In the genomic region with DNA sequence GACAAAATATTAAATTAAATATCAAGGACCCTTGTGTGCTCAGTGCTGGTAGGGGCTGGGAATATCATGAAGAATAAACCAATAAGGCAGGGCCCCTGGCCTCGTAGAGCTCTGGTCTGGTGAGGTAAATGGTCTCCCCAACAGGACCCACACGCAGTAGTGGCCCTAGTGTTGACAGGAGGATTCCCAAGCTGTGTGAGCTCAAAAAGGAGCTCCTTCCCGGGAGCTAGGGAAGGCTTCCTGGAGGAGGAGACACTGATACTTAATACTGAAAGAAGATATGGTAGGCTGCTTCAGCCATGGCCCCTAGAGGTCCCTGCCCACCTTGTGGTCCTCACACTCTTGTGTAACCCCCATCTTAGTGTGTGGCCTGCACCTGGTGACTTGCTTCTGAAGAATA, we compare ENCODE assay signal across 24 cellular contexts.
"Had no signal": no experiment of that assay in that cellular context is flagged by ENCODE, and none has a peak within 500 bp of the region (broad histone marks: within the 10 kb centered on the region; RNA-seq: fewer than 3 reads in every experiment).

No MANE protein-coding gene starts in this region.

- FAIRE-seq: colon, kidney had no signal

- H3K4me3 ChIP-seq: dorsolateral prefrontal cortex, gastrocnemius medialis, hepatocyte, neural progenitor cell, ovary, psoas muscle, sigmoid colon, spleen, thoracic aorta, tibial nerve, upper lobe of right lung, uterus had no signal

- H3K79me2 ChIP-seq: hepatocyte had no signal

- H3K9ac ChIP-seq: neural progenitor cell had no signal

- H3K27ac ChIP-seq: dorsolateral prefrontal cortex, gastrocnemius medialis, hepatocyte, neural progenitor cell, ovary, psoas muscle, sigmoid colon, spleen, thoracic aorta, tibial nerve, upper lobe of right lung, uterus had no signal

- H3K36me3 ChIP-seq: gastrocnemius medialis, neural progenitor cell, ovary, sigmoid colon, spleen, thoracic aorta, tibial nerve, upper lobe of right lung, uterus had no signal

- ATAC-seq: gastrocnemius medialis; left lobe of liver; naive thymus-derived CD4-positive, alpha-beta T cell; psoas muscle; right cardiac atrium; stimulated activated memory B cell treated with anti-CD40 and anti-IgM and Interleukin-4, amounts not matched to agents 10 μg/mL and 1 μg/mL and 100 μg/mL, for 72 hours; upper lobe of right lung had no signal

- DNase-seq: dorsolateral prefrontal cortex; effector CD4-positive, alpha-beta T cell; gastrocnemius medialis; head of caudate nucleus; kidney; mesendoderm; midbrain; naive thymus-derived CD4-positive, alpha-beta T cell; nucleus accumbens; ovary; psoas muscle; right cardiac atrium; sigmoid colon; spleen; stimulated activated CD4-positive, alpha-beta T cell treated with anti-CD3 and anti-CD28 coated beads, Interleukin-4, amount 100 ng/mL, for 4 hours; upper lobe of right lung; uterus had no signal

- H3K9me3 ChIP-seq: gastrocnemius medialis, ovary, psoas muscle, sigmoid colon, spleen, thoracic aorta, upper lobe of right lung, uterus had no signal

- H3K4me2 ChIP-seq: hepatocyte, neural progenitor cell had no signal

- H3K27me3 ChIP-seq: dorsolateral prefrontal cortex, gastrocnemius medialis, hepatocyte, neural progenitor cell, ovary, sigmoid colon, spleen, tibial nerve, upper lobe of right lung, uterus had no signal

- H2AFZ ChIP-seq: hepatocyte, neural progenitor cell had no signal

- H3K4me1 ChIP-seq: gastrocnemius medialis, neural progenitor cell, psoas muscle, sigmoid colon, spleen, tibial nerve, upper lobe of right lung, uterus had no signal
